ENCODE assay signal across 8 cellular contexts in genomic region chrX:68498044-68498507, GRCh38. TPM values are rescaled to one million over a fixed set of nuclear protein-coding genes. Genes with fewer than 3 reads are reported as not detected.
DNase-seq lines count a peak whose midpoint lies in the region; ATAC-seq and TF ChIP-seq lines count a peak whose summit lies in the region.

No MANE protein-coding gene starts in this region.

- peaks cover 25% of the 10 kb centered on the region for H3K4me1 Mint-ChIP-seq in activated naive CD4-positive, alpha-beta T cell treated with anti-CD3 and anti-CD28 coated beads, Interleukin-2, amount 10 ng/mL, durations not matched to agents 7 days and 5 days
- peaks cover 23% of the 10 kb centered on the region for H3K4me1 Mint-ChIP-seq in activated CD8-positive, alpha-beta T cell treated with anti-CD3 and anti-CD28 coated beads for 36 hours (ENCODE audit: low read depth)

- no peaks in the 10 kb centered on the region for H3K9me3 Mint-ChIP-seq in activated naive CD4-positive, alpha-beta T cell treated with anti-CD3 and anti-CD28 coated beads, Interleukin-2, amount 10 ng/mL, durations not matched to agents 7 days and 5 days
- H3K9me3 Mint-ChIP-seq in activated CD8-positive, alpha-beta T cell treated with anti-CD3 and anti-CD28 coated beads for 36 hours: no peaks in the 10 kb centered on the region

- WGBS in stomach, 5 donors: 0 to 34% (median 3%) methylated on average over 4 of the region's 4 CpGs

- peaks cover 5% of the 10 kb centered on the region for H3K36me3 Mint-ChIP-seq in activated naive CD4-positive, alpha-beta T cell treated with anti-CD3 and anti-CD28 coated beads, Interleukin-2, amount 10 ng/mL, durations not matched to agents 7 days and 5 days
- peaks cover 10% of the 10 kb centered on the region for H3K36me3 Mint-ChIP-seq in activated CD8-positive, alpha-beta T cell treated with anti-CD3 and anti-CD28 coated beads for 36 hours (ENCODE audit: low read depth)

- H3K4me1 ChIP-seq in stomach: peaks cover 0 to 34% (median 27%) of the 10 kb centered on the region in 4 donors

- intact Hi-C loops in activated CD8-positive, alpha-beta T cell treated with anti-CD3 and anti-CD28 coated beads for 36 hours (cut with micrococcal nuclease): no loop called here
- intact Hi-C loops in stomach (cut with DNase I; ENCODE audit: low total_unique reads): no loop called here

- no peak for TF ChIP-seq CTCF in activated CD8-positive, alpha-beta T cell treated with anti-CD3 and anti-CD28 coated beads for 36 hours (IDR thresholded peaks at IDR 0.05)
- TF ChIP-seq CTCF in stomach (IDR thresholded peaks at IDR 0.05): no peak

- peaks cover 8% of the 10 kb centered on the region for H3K9me3 ChIP-seq in iPS-18c (ENCODE audit: control insufficient read depth, insufficient read depth, low read length)
- no peaks in the 10 kb centered on the region for H3K9me3 ChIP-seq in stomach

- DNase-seq in activated naive CD4-positive, alpha-beta T cell treated with anti-CD3 and anti-CD28 coated beads, Interleukin-2, amount 10 ng/mL, durations not matched to agents 7 days and 5 days: peak; percentile 22
- no peak for DNase-seq in activated naive CD4-positive, alpha-beta T cell treated with Interleukin-2 at 50 U/mL for 16 hours
- peak; percentile 13 for DNase-seq in activated CD8-positive, alpha-beta T cell treated with anti-CD3 and anti-CD28 coated beads for 36 hours
- DNase-seq in stomach (no peak), NCI-H146 treated with DMSO at 0.1 percent for 48 hours (lab: John Stamatoyannopoulos, UW; ENCODE audit: unreplicated experiment) (no peak), NCI-H446 (lab: John Stamatoyannopoulos, UW) (no peak)

- no peak for TF ChIP-seq POLR2A in stomach (IDR thresholded peaks at IDR 0.05)

- no peaks in the 10 kb centered on the region for H3K27me3 ChIP-seq in stomach

- CTCF ChIA-PET in activated naive CD4-positive, alpha-beta T cell treated with anti-CD3 and anti-CD28 coated beads, Interleukin-2, amount 10 ng/mL, durations not matched to agents 7 days and 5 days (lab: Charles Lee): no interaction called here
- CTCF ChIA-PET in activated CD8-positive, alpha-beta T cell treated with anti-CD3 and anti-CD28 coated beads for 36 hours (lab: Charles Lee): no interaction called here

- H3K4me3 Mint-ChIP-seq in activated naive CD4-positive, alpha-beta T cell treated with anti-CD3 and anti-CD28 coated beads, Interleukin-2, amount 10 ng/mL, durations not matched to agents 7 days and 5 days: peak overlapping the region; percentile 91
- peak overlapping the region; percentile 94 for H3K4me3 Mint-ChIP-seq in activated CD8-positive, alpha-beta T cell treated with anti-CD3 and anti-CD28 coated beads for 36 hours

- ATAC-seq in activated CD8-positive, alpha-beta T cell treated with anti-CD3 and anti-CD28 coated beads for 36 hours: no peak
- ATAC-seq in HG03039 (IDR thresholded peaks at IDR 0.05; ENCODE audit: unreplicated experiment): no peak

- POLR2A ChIA-PET in activated CD8-positive, alpha-beta T cell treated with anti-CD3 and anti-CD28 coated beads for 36 hours (lab: Charles Lee): interaction anchor here (0.6 kb wide), 1 partner anchor 216 kb away, joined by 3 read pairs; no protein-coding TSS in a partner anchor

- peak overlapping the region; percentile 92 to 97 (median 95) for H3K27ac ChIP-seq in stomach

- no peak for TF ChIP-seq EP300 in stomach (IDR thresholded peaks at IDR 0.05)

- H3K27me3 Mint-ChIP-seq in activated naive CD4-positive, alpha-beta T cell treated with anti-CD3 and anti-CD28 coated beads, Interleukin-2, amount 10 ng/mL, durations not matched to agents 7 days and 5 days: peaks cover 6% of the 10 kb centered on the region
- peaks cover 4% of the 10 kb centered on the region for H3K27me3 Mint-ChIP-seq in activated CD8-positive, alpha-beta T cell treated with anti-CD3 and anti-CD28 coated beads for 36 hours

- no peaks in the 10 kb centered on the region for H3K36me3 ChIP-seq in stomach

- peak overlapping the region; percentile 94 for H3K27ac Mint-ChIP-seq in activated naive CD4-positive, alpha-beta T cell treated with anti-CD3 and anti-CD28 coated beads, Interleukin-2, amount 10 ng/mL, durations not matched to agents 7 days and 5 days
- peak overlapping the region; percentile 97 for H3K27ac Mint-ChIP-seq in activated CD8-positive, alpha-beta T cell treated with anti-CD3 and anti-CD28 coated beads for 36 hours

- peak overlapping the region; percentile 73 for H3K4me3 ChIP-seq in iPS-18c (ENCODE audit: insufficient read depth, low read depth, low read length)
- H3K4me3 ChIP-seq in stomach: peak overlapping the region; percentile 56 to 67 (median 58)

RNA-seq across cellular contexts. Expression of gene YIPF6, which starts 0.8 kb away (rescaled TPM):
- 10 to 100 TPM; 14.3 to 15.9 TPM for total RNA-seq in activated CD8-positive, alpha-beta T cell treated with anti-CD3 and anti-CD28 coated beads for 36 hours
- total RNA-seq in stomach: 10 to 100 TPM in 4 of 5 donors, 1 to 10 TPM in 1; 1.8 to 47.2 (median 31.4) TPM
- polyA plus RNA-seq in stomach: 1 to 10 TPM; 6.4 to 9.3 (median 6.9) TPM

Comparison
In these comparisons a context has a peak if more than half of its experiments do, and no peak if none do; other contexts are left out.
1. DNase-seq: peak in activated naive CD4-positive, alpha-beta T cell treated with anti-CD3 and anti-CD28 coated beads, Interleukin-2, amount 10 ng/mL, durations not matched to agents 7 days and 5 days (single experiment) and activated CD8-positive, alpha-beta T cell treated with anti-CD3 and anti-CD28 coated beads for 36 hours (single experiment); none in activated naive CD4-positive, alpha-beta T cell treated with Interleukin-2 at 50 U/mL for 16 hours (single experiment), stomach (single experiment), NCI-H146 treated with DMSO at 0.1 percent for 48 hours (single experiment) and NCI-H446 (0 of 2).